Comparison of ENCODE assay signal across 10 cellular contexts in the genomic region with DNA sequence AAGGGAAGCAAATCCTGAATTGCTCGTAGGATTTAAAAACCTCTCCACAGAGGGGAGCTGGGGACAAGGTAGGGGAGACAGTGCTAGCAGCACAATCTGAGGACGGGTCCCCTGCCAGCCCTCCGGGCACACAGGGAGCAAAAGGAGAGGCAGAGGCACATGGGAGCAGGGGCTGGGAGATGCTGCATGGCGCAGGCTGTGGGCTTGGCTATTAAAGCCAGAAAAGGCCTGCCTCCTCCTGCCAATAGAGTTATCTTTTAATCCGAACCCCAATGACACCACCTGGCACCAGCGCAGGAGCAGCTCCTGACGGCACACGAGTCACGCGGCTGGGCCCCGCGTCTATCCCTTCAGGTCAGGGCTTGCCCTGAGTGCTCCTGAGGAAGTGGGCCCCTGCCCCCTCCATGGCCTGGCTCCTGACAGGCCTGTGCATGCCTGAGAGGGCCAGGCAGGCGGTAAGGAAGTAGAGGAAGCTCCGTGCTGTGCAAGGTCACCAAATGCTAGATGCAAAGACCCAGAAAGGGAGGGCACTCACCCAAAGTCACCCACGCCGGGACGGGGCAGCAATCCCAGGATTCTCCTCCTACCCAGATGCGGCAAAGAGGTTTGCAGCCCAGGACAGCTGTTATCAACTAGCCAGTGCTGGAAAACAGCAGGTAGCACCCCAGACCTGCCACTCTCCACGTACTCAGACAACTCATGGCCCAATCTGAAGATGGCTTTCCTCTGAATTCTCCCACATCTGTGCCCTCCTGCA. TPM values are rescaled to one million over a fixed set of nuclear protein-coding genes. Genes with fewer than 3 reads are reported as not detected.
DNase-seq lines count a peak whose midpoint lies in the region; ATAC-seq and TF ChIP-seq lines count a peak whose summit lies in the region.
"Had no signal": no experiment of that assay in that cellular context is flagged by ENCODE, and none has a peak within 500 bp of the region (broad histone marks: within the 10 kb centered on the region; RNA-seq: fewer than 3 reads in every experiment).

No MANE protein-coding gene starts in this region.

- H3K4me1 Mint-ChIP-seq in nephron progenitor cell = peaks cover 60% of the 10 kb centered on the region
- H3K4me1 Mint-ChIP-seq in activated CD8-positive, alpha-beta T cell treated with anti-CD3 and anti-CD28 coated beads, Interleukin-2, amount 10 ng/mL, durations not matched to agents 7 days and 5 days (ENCODE audit: low read depth) = peaks cover 5% of the 10 kb centered on the region

- no peaks in the 10 kb centered on the region for H3K27me3 Mint-ChIP-seq in nephron progenitor cell (ENCODE audit: low read depth, poor library complexity)
- H3K27me3 Mint-ChIP-seq in activated CD8-positive, alpha-beta T cell treated with anti-CD3 and anti-CD28 coated beads, Interleukin-2, amount 10 ng/mL, durations not matched to agents 7 days and 5 days (ENCODE audit: low read depth) = peaks cover 7% of the 10 kb centered on the region

- DNase-seq in DMS153 treated with DMSO at 0.1 percent for 48 hours (lab: John Stamatoyannopoulos, UW; ENCODE audit: unreplicated experiment) = peak; percentile 90
- DNase-seq in NCI-H1694 (lab: John Stamatoyannopoulos, UW) = peak; percentile 53
- peak; percentile 73 to 92 for DNase-seq in breast epithelium (ENCODE audit: low spot score in 2 of 2)
- no peak for DNase-seq in nephron progenitor cell
- no peak for DNase-seq in SIG-M5 treated with dmso at 0.1 percent for 504 hours (lab: John Stamatoyannopoulos, UW; ENCODE audit: unreplicated experiment)
- DNase-seq in activated CD8-positive, alpha-beta T cell treated with anti-CD3 and anti-CD28 coated beads, Interleukin-2, amount 10 ng/mL, durations not matched to agents 7 days and 5 days = no peak

- TF ChIP-seq CTCF in breast epithelium (IDR thresholded peaks at IDR 0.05) (no peak), nephron progenitor cell (IDR thresholded peaks at IDR 0.05) (no peak)

- no peaks in the 10 kb centered on the region for H3K9me3 Mint-ChIP-seq in nephron progenitor cell
- no peaks in the 10 kb centered on the region for H3K9me3 Mint-ChIP-seq in activated CD8-positive, alpha-beta T cell treated with anti-CD3 and anti-CD28 coated beads, Interleukin-2, amount 10 ng/mL, durations not matched to agents 7 days and 5 days (ENCODE audit: insufficient read depth)
- H3K9me3 Mint-ChIP-seq: nephron; T-helper 1 cell treated with Interleukin-12 subunit alpha and Interleukin-12 subunit beta and Interleukin-4 antibody, amounts not matched to agents 30 μg/mL and 1 μg/mL, for 36 hours had no signal

- H3K4me3 Mint-ChIP-seq in nephron progenitor cell = no peak overlapping the region
- H3K4me3 Mint-ChIP-seq in activated CD8-positive, alpha-beta T cell treated with anti-CD3 and anti-CD28 coated beads, Interleukin-2, amount 10 ng/mL, durations not matched to agents 7 days and 5 days = no peak overlapping the region
- H3K4me3 Mint-ChIP-seq: nephron; T-helper 1 cell treated with Interleukin-12 subunit alpha and Interleukin-12 subunit beta and Interleukin-4 antibody, amounts not matched to agents 30 μg/mL and 1 μg/mL, for 36 hours had no signal

- POLR2A ChIA-PET in activated CD8-positive, alpha-beta T cell treated with anti-CD3 and anti-CD28 coated beads, Interleukin-2, amount 10 ng/mL, durations not matched to agents 7 days and 5 days (lab: Charles Lee) = no interaction called here

- peak overlapping the region in 2 of 3 donors; percentile 12 to 33 for H3K4me3 ChIP-seq in breast epithelium

- intact Hi-C loops in breast epithelium (cut with DNase I; ENCODE audit: low total_unique reads) = no loop called here

- H3K27ac Mint-ChIP-seq in nephron progenitor cell = peak overlapping the region; percentile 84
- H3K27ac Mint-ChIP-seq in activated CD8-positive, alpha-beta T cell treated with anti-CD3 and anti-CD28 coated beads, Interleukin-2, amount 10 ng/mL, durations not matched to agents 7 days and 5 days = no peak overlapping the region
- H3K27ac Mint-ChIP-seq: T-helper 1 cell treated with Interleukin-12 subunit alpha and Interleukin-12 subunit beta and Interleukin-4 antibody, amounts not matched to agents 30 μg/mL and 1 μg/mL, for 36 hours had no signal

- H3K27ac ChIP-seq in breast epithelium = peak overlapping the region; percentile 88 to 89

- peaks cover 5% of the 10 kb centered on the region for H3K36me3 Mint-ChIP-seq in nephron progenitor cell (ENCODE audit: low read depth)
- no peaks in the 10 kb centered on the region for H3K36me3 Mint-ChIP-seq in activated CD8-positive, alpha-beta T cell treated with anti-CD3 and anti-CD28 coated beads, Interleukin-2, amount 10 ng/mL, durations not matched to agents 7 days and 5 days (ENCODE audit: low read depth)

- no peaks in the 10 kb centered on the region for H3K9me3 ChIP-seq in breast epithelium

- no peaks in the 10 kb centered on the region for H3K36me3 ChIP-seq in breast epithelium

- no peak for TF ChIP-seq POLR2A in breast epithelium (IDR thresholded peaks at IDR 0.05)

- H3K4me1 ChIP-seq in breast epithelium = peaks cover 16 to 40% of the 10 kb centered on the region in 2 donors

- CTCF ChIA-PET in activated CD8-positive, alpha-beta T cell treated with anti-CD3 and anti-CD28 coated beads, Interleukin-2, amount 10 ng/mL, durations not matched to agents 7 days and 5 days (lab: Charles Lee) = no interaction called here

- no peak for ATAC-seq in activated CD8-positive, alpha-beta T cell treated with anti-CD3 and anti-CD28 coated beads, Interleukin-2, amount 10 ng/mL, durations not matched to agents 7 days and 5 days
- ATAC-seq in HG03439 (IDR thresholded peaks at IDR 0.05; ENCODE audit: unreplicated experiment) = no peak
- no peak for ATAC-seq in HG03108 (IDR thresholded peaks at IDR 0.05; ENCODE audit: unreplicated experiment)

- H3K27me3 ChIP-seq in breast epithelium = no peaks in the 10 kb centered on the region

RNA-seq across cellular contexts. Expression of gene DLG5, which starts 28.1 kb away (rescaled TPM):
- 100 to 1,000 TPM in 2 of 3 donors, 10 to 100 TPM in 1; 43.0 to 192 (median 138) TPM for total RNA-seq in breast epithelium
- total RNA-seq in activated CD8-positive, alpha-beta T cell treated with anti-CD3 and anti-CD28 coated beads, Interleukin-2, amount 10 ng/mL, durations not matched to agents 7 days and 5 days = 1 to 10 TPM; 3.2 to 3.5 TPM

Comparison
In these comparisons a context has a peak if more than half of its experiments do, and no peak if none do; other contexts are left out.
1. DNase-seq: peak in DMS153 treated with DMSO at 0.1 percent for 48 hours (single experiment), NCI-H1694 (single experiment) and breast epithelium (2 of 2); none in nephron progenitor cell (single experiment), SIG-M5 treated with dmso at 0.1 percent for 504 hours (single experiment) and activated CD8-positive, alpha-beta T cell treated with anti-CD3 and anti-CD28 coated beads, Interleukin-2, amount 10 ng/mL, durations not matched to agents 7 days and 5 days (single experiment).
2. RNA of gene DLG5, which starts 28.1 kb away (total RNA-seq): 43.0 to 192 TPM in breast epithelium; 3.2 to 3.5 TPM in activated CD8-positive, alpha-beta T cell treated with anti-CD3 and anti-CD28 coated beads, Interleukin-2, amount 10 ng/mL, durations not matched to agents 7 days and 5 days; every median in the first group is over 4 times any median in the second.